In genomic region chr5:157491471-157491870, GRCh38 we compare ENCODE assay signal across 30 cellular contexts. TPM values are rescaled to one million over a fixed set of nuclear protein-coding genes. Genes with fewer than 3 reads are reported as not detected.
"Had no signal": no experiment of that assay in that cellular context is flagged by ENCODE, and none has a peak within 500 bp of the region (broad histone marks: within the 10 kb centered on the region; RNA-seq: fewer than 3 reads in every experiment).

No MANE protein-coding gene starts in this region.

- H3K4me3 Mint-ChIP-seq: mesothelial cell of epicardium; natural killer cell; neural crest cell; stimulated activated effector memory CD8-positive, alpha-beta T cell treated with anti-CD3 and anti-CD28 coated beads, Interleukin-12 subunit alpha, Interleukin-12 subunit beta, amount 100 ng/mL, for 72 hours; stimulated activated naive CD8-positive, alpha-beta T cell treated with anti-CD3 and anti-CD28 coated beads, Interleukin-15, Interleukin-2, amounts not matched to agents 100 ng/mL and 50 ng/mL, for 24 hours had no signal

- H3K79me2 ChIP-seq: hepatocyte, parathyroid adenoma had no signal

- ATAC-seq: esophagus mucosa; gastrocnemius medialis; heart left ventricle; left lobe of liver; natural killer cell; sciatic nerve; stimulated activated effector memory CD8-positive, alpha-beta T cell treated with anti-CD3 and anti-CD28 coated beads, Interleukin-12 subunit alpha, Interleukin-12 subunit beta, amount 100 ng/mL, for 72 hours had no signal

- H3K4me3 ChIP-seq: dorsolateral prefrontal cortex, gastrocnemius medialis, heart left ventricle, hepatocyte, lung, prostate gland, right atrium auricular region, thyroid gland, vagina had no signal

- H3K27ac ChIP-seq: dorsolateral prefrontal cortex, epithelial cell of prostate, gastrocnemius medialis, heart left ventricle, hepatocyte, parathyroid adenoma, prostate gland, right atrium auricular region, thyroid gland, vagina had no signal

- H3K27me3 Mint-ChIP-seq: stimulated activated naive CD8-positive, alpha-beta T cell treated with anti-CD3 and anti-CD28 coated beads, Interleukin-15, Interleukin-2, amounts not matched to agents 100 ng/mL and 50 ng/mL, for 24 hours had no signal

- H2AFZ ChIP-seq: hepatocyte, parathyroid adenoma had no signal

- H3K9me3 Mint-ChIP-seq: mesothelial cell of epicardium; stimulated activated effector memory CD8-positive, alpha-beta T cell treated with anti-CD3 and anti-CD28 coated beads, Interleukin-12 subunit alpha, Interleukin-12 subunit beta, amount 100 ng/mL, for 72 hours had no signal

- H3K4me2 ChIP-seq: hepatocyte had no signal

- H3K36me3 Mint-ChIP-seq: natural killer cell had no signal

- H3K27ac Mint-ChIP-seq: mesothelial cell of epicardium; natural killer cell; stimulated activated effector memory CD8-positive, alpha-beta T cell treated with anti-CD3 and anti-CD28 coated beads, Interleukin-12 subunit alpha, Interleukin-12 subunit beta, amount 100 ng/mL, for 72 hours; stimulated activated naive CD8-positive, alpha-beta T cell treated with anti-CD3 and anti-CD28 coated beads, Interleukin-15, Interleukin-2, amounts not matched to agents 100 ng/mL and 50 ng/mL, for 24 hours had no signal

- H3K9ac ChIP-seq: parathyroid adenoma had no signal

- H3K4me1 ChIP-seq: gastrocnemius medialis, parathyroid adenoma, prostate gland, thyroid gland, vagina had no signal

- H3K27me3 ChIP-seq: dorsolateral prefrontal cortex, gastrocnemius medialis, heart left ventricle, hepatocyte, right atrium auricular region, thyroid gland, vagina had no signal

- H3K9me3 ChIP-seq: gastrocnemius medialis, heart left ventricle, prostate gland, right atrium auricular region, thyroid gland, vagina had no signal

- FAIRE-seq: colon, kidney had no signal

- H3K36me3 ChIP-seq: prostate gland, vagina had no signal

- DNase-seq: dorsolateral prefrontal cortex; effector CD4-positive, alpha-beta T cell; foreskin fibroblast; gastrocnemius medialis; heart left ventricle; kidney; mesenchymal stem cell; natural killer cell; stimulated activated CD4-positive, alpha-beta T cell treated with anti-CD3 and anti-CD28 coated beads, Interleukin-2, amount 100 ng/mL, for 24 hours; stimulated activated CD4-positive, alpha-beta T cell treated with anti-CD3 and anti-CD28 coated beads, Interleukin-4, amount 100 ng/mL, for 24 hours; thyroid gland; trophoblast cell had no signal

- H3K4me1 Mint-ChIP-seq: mesothelial cell of epicardium, neural crest cell had no signal

RNA-seq across cellular contexts. Expression of gene NIPAL4, which starts 31.5 kb away (rescaled TPM):
- total RNA-seq: cerebellum, kidney, left lobe of liver, liver, neural crest cell, temporal lobe had no signal
- polyA plus RNA-seq: liver had no signal
